Comparison of ENCODE assay signal across 10 cellular contexts in genomic region chr20:53884859-53885654, GRCh38.
DNase-seq lines count a peak whose midpoint lies in the region; ATAC-seq and TF ChIP-seq lines count a peak whose summit lies in the region.
"Had no signal": no experiment of that assay in that cellular context is flagged by ENCODE, and none has a peak within 500 bp of the region (broad histone marks: within the 10 kb centered on the region; RNA-seq: fewer than 3 reads in every experiment).

No MANE protein-coding gene starts in this region.

- POLR2A ChIA-PET in RWPE1 (lab: Yijun Ruan, JAX; ENCODE audit: low non-redundant PET) = interaction anchor here (0.6 kb wide), 1 partner anchor 295 kb away, joined by 3 read pairs; no protein-coding TSS in a partner anchor

- no peak overlapping the region for H3K27ac ChIP-seq in RWPE1

- DNase-seq in activated T-cell treated with anti-CD3 and anti-CD28 coated beads for 24 hours (ENCODE audit: low read depth) (peak; percentile 58), amniotic stem cell (lab: John Stamatoyannopoulos, UW) (no peak), RWPE1 (ENCODE audit: low spot score) (no peak)
- no peak for DNase-seq in activated T-cell treated with anti-CD3 and anti-CD28 coated beads, Interleukin-2, amount 50 U/mL, for 1 hour
- DNase-seq in activated CD8-positive, alpha-beta memory T cell treated with anti-CD3 and anti-CD28 coated beads, Interleukin-2, amount 50 U/mL, for 4 hours = peak; percentile 72
- DNase-seq in stimulated activated naive CD8-positive, alpha-beta T cell treated with anti-CD3 and anti-CD28 coated beads, Interleukin-15, Interleukin-2, amounts not matched to agents 100 U/mL and 50 U/mL, for 24 hours = peak; percentile 63
- DNase-seq: left ventricle myocardium superior, NCI-H446 had no signal

- TF ChIP-seq CTCF in RWPE1 (conservative IDR thresholded peaks at IDR 0.05; ENCODE audit: low read depth) = no peak

- peak; percentile 66 for ATAC-seq in esophagus mucosa
- peak; percentile 93 for ATAC-seq in stimulated activated naive CD8-positive, alpha-beta T cell treated with anti-CD3 and anti-CD28 coated beads, Interleukin-15, Interleukin-2, amounts not matched to agents 100 U/mL and 50 U/mL, for 24 hours
- no peak for ATAC-seq in HG03457 (IDR thresholded peaks at IDR 0.05; ENCODE audit: unreplicated experiment)
- ATAC-seq: left ventricle myocardium superior had no signal

- CTCF ChIA-PET in RWPE1 (lab: Yijun Ruan, JAX) = interaction anchor here (0.9 to 1.1 kb wide), 2 partner anchors 11 to 343 kb away, joined by 3 read pairs; no protein-coding TSS in a partner anchor

Comparison
In these comparisons a context has a peak if more than half of its experiments do, and no peak if none do; other contexts are left out.
1. DNase-seq: peak in activated T-cell treated with anti-CD3 and anti-CD28 coated beads for 24 hours (single experiment), activated CD8-positive, alpha-beta memory T cell treated with anti-CD3 and anti-CD28 coated beads, Interleukin-2, amount 50 U/mL, for 4 hours (single experiment) and stimulated activated naive CD8-positive, alpha-beta T cell treated with anti-CD3 and anti-CD28 coated beads, Interleukin-15, Interleukin-2, amounts not matched to agents 100 U/mL and 50 U/mL, for 24 hours (single experiment); none in activated T-cell treated with anti-CD3 and anti-CD28 coated beads, Interleukin-2, amount 50 U/mL, for 1 hour (single experiment), amniotic stem cell (single experiment) and RWPE1 (single experiment).